9 cellular contexts compared by ENCODE assay signal in the genomic region with DNA sequence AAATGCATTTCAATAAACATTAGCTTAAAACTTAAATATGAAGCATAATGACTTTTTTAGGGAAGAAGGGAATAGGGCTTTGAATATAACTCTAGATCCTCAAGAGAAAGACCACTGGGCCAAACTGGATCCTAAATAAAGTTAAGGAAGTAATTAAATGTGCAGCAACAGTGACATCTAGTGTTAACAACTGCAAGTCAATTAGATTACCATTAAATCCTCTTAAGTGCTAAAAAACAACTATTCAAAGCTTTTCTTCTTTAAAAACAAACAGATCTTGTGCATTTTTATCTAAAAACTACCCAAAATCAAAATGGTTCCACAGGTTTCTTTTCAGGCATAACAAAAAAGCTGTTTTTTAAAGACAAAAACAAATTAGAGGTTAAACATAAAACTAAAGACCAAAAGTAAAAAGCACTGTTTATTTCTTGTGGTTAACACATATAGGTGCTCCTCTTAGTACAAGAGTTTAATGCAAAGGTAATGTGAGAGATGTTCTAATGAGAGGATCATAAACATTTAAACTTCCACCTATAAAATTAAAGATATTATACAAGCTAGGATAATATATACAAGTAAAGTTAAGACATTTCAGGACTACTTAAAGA.
DNase-seq lines count a peak whose midpoint lies in the region; FAIRE-seq and TF ChIP-seq lines count a peak whose summit lies in the region.
"Had no signal": no experiment of that assay in that cellular context is flagged by ENCODE, and none has a peak within 500 bp of the region (broad histone marks: within the 10 kb centered on the region; RNA-seq: fewer than 3 reads in every experiment).

No MANE protein-coding gene starts in this region.

- intact Hi-C loops in testis (cut with DNase I; ENCODE audit: low total_unique reads), result loop anchor here (10.0 kb wide), 2 partner anchors 260 to 510 kb away; a partner anchor contains a TSS

- H3K4me1 ChIP-seq in testis, result peaks cover 15% of the 10 kb centered on the region

- FAIRE-seq in islet of Langerhans (lab: Jason Lieb, UNC), result peak; percentile 100

- TF ChIP-seq POLR2A in testis (IDR thresholded peaks at IDR 0.05), result no peak

- H3K36me3 Mint-ChIP-seq in brain, result peaks cover 6% of the 10 kb centered on the region

- H3K4me3 Mint-ChIP-seq in brain, result no peak overlapping the region

- POLR2A ChIA-PET in BJ (lab: Charles Lee), result interaction anchor here (0.6 kb wide), 1 partner anchor 57 kb away, joined by 4 read pairs; no protein-coding TSS in a partner anchor

- H3K36me3 ChIP-seq in BJ (ENCODE audit: control insufficient read depth, insufficient read depth, low read length), result no peaks in the 10 kb centered on the region
- no peaks in the 10 kb centered on the region for H3K36me3 ChIP-seq in testis (ENCODE audit: low read depth, missing control alignments)
- H3K36me3 ChIP-seq: HAP-1 had no signal

- CTCF ChIA-PET in BJ (lab: Yijun Ruan, JAX), result interaction anchor here (0.7 to 3.9 kb wide), 24 partner anchors 9 to 656 kb away, joined by 3 to 31 read pairs (median 4); a partner anchor contains a TSS

- peaks cover 23% of the 10 kb centered on the region for H3K4me1 Mint-ChIP-seq in brain

- H3K27me3 ChIP-seq in BJ (ENCODE audit: control insufficient read depth, insufficient read depth, low read length), result no peaks in the 10 kb centered on the region
- no peaks in the 10 kb centered on the region for H3K27me3 ChIP-seq in testis

- H3K27ac ChIP-seq in testis, result peak overlapping the region in 1 of 2 donors; percentile 21

- H3K4me3 ChIP-seq in BJ (ENCODE audit: low read depth, low read length) (no peak overlapping the region), testis (no peak overlapping the region)
- H3K4me3 ChIP-seq: HAP-1 had no signal

- no peaks in the 10 kb centered on the region for H3K9me3 Mint-ChIP-seq in brain

- no peaks in the 10 kb centered on the region for H3K9me3 ChIP-seq in testis
- H3K9me3 ChIP-seq: HAP-1 had no signal

- DNase-seq in BJ (ENCODE audit: low read depth) (peak; percentile 45), HS-27A (ENCODE audit: low read depth) (peak; percentile 62), NCI-H748 treated with DMSO at 0.1 percent for 48 hours (lab: John Stamatoyannopoulos, UW) (peak; percentile 43), testis (no peak), HK-2 (ENCODE audit: unreplicated experiment) (no peak)
- DNase-seq in NK-92 treated with Interleukin-12 subunit alpha and Interleukin-12 subunit beta, amount 100 ng/mL, for 24 hours (lab: John Stamatoyannopoulos, UW), result no peak

- peak; percentile 46 for TF ChIP-seq CTCF in BJ (IDR thresholded peaks at IDR 0.05; ENCODE audit: insufficient read depth, low read depth, low read length)
- peak; percentile 85 to 86 for TF ChIP-seq CTCF in brain (conservative IDR thresholded peaks at IDR 0.05)
- peak; percentile 43 to 60 (median 57) for TF ChIP-seq CTCF in testis (IDR thresholded peaks at IDR 0.05)

- H3K27me3 Mint-ChIP-seq in brain, result no peaks in the 10 kb centered on the region

- peak overlapping the region in 3 of 5 experiments; percentile 20 to 86 (median 67) for H3K27ac Mint-ChIP-seq in brain

Comparison
In these comparisons a context has a peak if more than half of its experiments do, and no peak if none do; other contexts are left out.
1. DNase-seq: peak in BJ (single experiment), HS-27A (single experiment) and NCI-H748 treated with DMSO at 0.1 percent for 48 hours (single experiment); none in testis (single experiment), HK-2 (single experiment) and NK-92 treated with Interleukin-12 subunit alpha and Interleukin-12 subunit beta, amount 100 ng/mL, for 24 hours (single experiment).
2. Peak in every context shown above with its lines, with median percentiles within 50 percentile points of each other: CTCF ChIP-seq.